In genomic region chr7:91953618-91954017, GRCh38 we compare ENCODE assay signal across 11 cellular contexts. TPM values are rescaled to one million over a fixed set of nuclear protein-coding genes. Genes with fewer than 3 reads are reported as not detected.
DNase-seq lines count a peak whose midpoint lies in the region; ATAC-seq and TF ChIP-seq lines count a peak whose summit lies in the region.
"Had no signal": no experiment of that assay in that cellular context is flagged by ENCODE, and none has a peak within 500 bp of the region (broad histone marks: within the 10 kb centered on the region; RNA-seq: fewer than 3 reads in every experiment).

No MANE protein-coding gene starts in this region.

- H3K36me3 ChIP-seq in PC-9 (ENCODE audit: low read depth) (no peaks in the 10 kb centered on the region), neuronal stem cell (replicated peaks in 1 of 2; ENCODE audit: control insufficient read depth in 2 of 2, insufficient read depth in 2 of 2, low read length in 2 of 2) (peaks cover 0 to 4% of the 10 kb centered on the region in 2 donors)

- H3K9ac ChIP-seq in neuronal stem cell (ENCODE audit: low read depth, low read length, poor library complexity) = no peak overlapping the region

- BruUV-seq in PC-9 (replicated peaks; lab: Mats Ljungman, UMichigan) = no TSS peak

- H4K91ac ChIP-seq in neuronal stem cell (ENCODE audit: low read depth, low read length, poor library complexity) = no peak overlapping the region

- H2BK12ac ChIP-seq in neuronal stem cell (ENCODE audit: low read length) = no peak overlapping the region

- H3K14ac ChIP-seq in neuronal stem cell (ENCODE audit: low read length) = no peak overlapping the region

- no peak for DNase-seq in AG09309 (ENCODE audit: low read depth)
- no peak for DNase-seq in PC-9
- DNase-seq in fibroblast of pulmonary artery (ENCODE audit: low read depth) = peak; percentile 20
- no peak for DNase-seq in activated CD4-positive, alpha-beta T cell treated with anti-CD3 and anti-CD28 coated beads for 1 hour
- no peak for DNase-seq in neuronal stem cell (ENCODE audit: low spot score)
- no peak for DNase-seq in stimulated activated naive CD8-positive, alpha-beta T cell treated with anti-CD3 and anti-CD28 coated beads, Interleukin-15, Interleukin-2, amounts not matched to agents 100 U/mL and 50 U/mL, for 24 hours
- DNase-seq: activated T-cell treated with anti-CD3 and anti-CD28 coated beads, Interleukin-2, amount 50 U/mL, for 24 hours; NCI-H1436; retina had no signal

- H3K79me2 ChIP-seq in PC-9 (ENCODE audit: low read depth) = peaks cover 31% of the 10 kb centered on the region

- H4K8ac ChIP-seq in neuronal stem cell (ENCODE audit: low read depth, low read length) = no peak overlapping the region

- H3K4ac ChIP-seq in neuronal stem cell (ENCODE audit: low read length) = no peak overlapping the region

- no peak overlapping the region for H3K23ac ChIP-seq in neuronal stem cell (ENCODE audit: low read depth, low read length, poor library complexity)

- H2AFZ ChIP-seq in PC-9 = no peak overlapping the region
- H2AFZ ChIP-seq in neuronal stem cell (ENCODE audit: low read length) = no peak overlapping the region

- H3K9me3 ChIP-seq in PC-9 (ENCODE audit: insufficient read depth, low read depth) = no peaks in the 10 kb centered on the region
- peaks cover 0 to 3% of the 10 kb centered on the region in 2 donors for H3K9me3 ChIP-seq in neuronal stem cell (replicated peaks in 1 of 2; ENCODE audit: control insufficient read depth in 2 of 2, insufficient read depth in 1 of 2, low read depth in 1 of 2, low read length in 2 of 2)

- peaks cover 9% of the 10 kb centered on the region for H4K20me1 ChIP-seq in PC-9 (ENCODE audit: insufficient read depth)

- no peaks in the 10 kb centered on the region for H3K79me1 ChIP-seq in neuronal stem cell (ENCODE audit: low read depth, low read length)

- TF ChIP-seq CTCF in AG09309 (IDR thresholded peaks at IDR 0.05; ENCODE audit: control insufficient read depth, insufficient read depth, low read depth, low read length, missing control alignments) (peak; percentile 21), GM12874 (IDR thresholded peaks at IDR 0.05; ENCODE audit: insufficient read depth, low read depth, low read length) (peak; percentile 24; the same call in 1 of the 2 replicates), PC-9 (conservative IDR thresholded peaks at IDR 0.05) (peak; percentile 65), fibroblast of pulmonary artery (IDR thresholded peaks at IDR 0.05; ENCODE audit: low read length, missing control alignments) (peak; percentile 22)

- no peaks in the 10 kb centered on the region for H3F3A ChIP-seq in PC-9 (ENCODE audit: insufficient read depth, low read depth)

- no peak overlapping the region for H2AK5ac ChIP-seq in neuronal stem cell (ENCODE audit: low read depth, low read length)

- H3K27me3 ChIP-seq in PC-9 (ENCODE audit: insufficient read depth, low read depth) = no peaks in the 10 kb centered on the region
- no peaks in the 10 kb centered on the region for H3K27me3 ChIP-seq in neuronal stem cell (ENCODE audit: control insufficient read depth in 3 of 3, insufficient read depth in 3 of 3, low read depth in 1 of 3, low read length in 3 of 3)

- H2BK120ac ChIP-seq in neuronal stem cell (ENCODE audit: low read depth, low read length) = no peak overlapping the region

- no peak overlapping the region for H3K4me3 ChIP-seq in AG09309 (ENCODE audit: control insufficient read depth, low read depth, low read length)
- no peak overlapping the region for H3K4me3 ChIP-seq in PC-9
- no peak overlapping the region for H3K4me3 ChIP-seq in fibroblast of pulmonary artery (replicated peaks; ENCODE audit: low read depth, low read length)
- no peak overlapping the region for H3K4me3 ChIP-seq in neuronal stem cell (ENCODE audit: low read length in 2 of 2)

- no peak overlapping the region for H3K4me2 ChIP-seq in PC-9
- no peak overlapping the region for H3K4me2 ChIP-seq in neuronal stem cell (ENCODE audit: insufficient read depth, low read length, poor library complexity, severe bottlenecking)

- ATAC-seq in HG03521 (IDR thresholded peaks at IDR 0.05; ENCODE audit: unreplicated experiment) = no peak
- no peak for ATAC-seq in stimulated activated naive CD8-positive, alpha-beta T cell treated with anti-CD3 and anti-CD28 coated beads, Interleukin-15, Interleukin-2, amounts not matched to agents 100 U/mL and 50 U/mL, for 24 hours

- no peak overlapping the region for H3K18ac ChIP-seq in neuronal stem cell (ENCODE audit: low read length)

- CTCF ChIA-PET in PC-9 (lab: Charles Lee) = interaction anchor here (0.6 to 0.7 kb wide), 3 partner anchors 11 to 73 kb away, joined by 3 read pairs; partner anchors contain the start of gene MTERF1

- H3K9me2 ChIP-seq in PC-9 (ENCODE audit: insufficient read depth) = no peaks in the 10 kb centered on the region

- no peak overlapping the region for H2BK15ac ChIP-seq in neuronal stem cell (ENCODE audit: low read length)

- no peaks in the 10 kb centered on the region for H3K4me1 ChIP-seq in PC-9 (replicated peaks; ENCODE audit: insufficient read depth)
- H3K4me1 ChIP-seq in neuronal stem cell (ENCODE audit: control insufficient read depth in 2 of 2, insufficient read depth in 1 of 2, low read depth in 1 of 2, low read length in 2 of 2) = no peaks in the 10 kb centered on the region

- POLR2A ChIA-PET in PC-9 (lab: Charles Lee; ENCODE audit: unreplicated experiment) = no interaction called here

- H3K27ac ChIP-seq in PC-9 (no peak overlapping the region), neuronal stem cell (replicated peaks; ENCODE audit: low read length) (no peak overlapping the region)

- H2BK5ac ChIP-seq in neuronal stem cell (ENCODE audit: low read length) = no peak overlapping the region

- intact Hi-C loops in PC-9 (cut with micrococcal nuclease; ENCODE audit: unreplicated experiment) = loop anchor here (1.0 kb wide), 1 partner anchor 73 kb away; the partner anchor contains the start of gene MTERF1

- WGBS in neuronal stem cell (ENCODE audit: extremely low coverage in 2 of 2, insufficient read length in 2 of 2, insufficient replicate concordance in 1 of 2), 2 donors = no CpG with 5 or more reads among the region's 3 CpGs

RNA-seq across cellular contexts. Expression of gene AKAP9, which starts 13.0 kb away (rescaled TPM):
- 48.0 and 71.3 TPM in 2 replicates for total RNA-seq in PC-9 (2021)
- polyA plus RNA-seq in neuronal stem cell (2013, experiment 1 of 2) = 12.8 TPM
- 14.0 TPM for polyA plus RNA-seq in neuronal stem cell (2013, experiment 2 of 2)
